Comparison of ENCODE assay signal across 14 cellular contexts in genomic region chr12:31521972-31522371, GRCh38.
DNase-seq lines count a peak whose midpoint lies in the region; ATAC-seq and TF ChIP-seq lines count a peak whose summit lies in the region.
"Had no signal": no experiment of that assay in that cellular context is flagged by ENCODE, and none has a peak within 500 bp of the region (broad histone marks: within the 10 kb centered on the region; RNA-seq: fewer than 3 reads in every experiment).

No MANE protein-coding gene starts in this region.

- TF ChIP-seq EP300 in suprapubic skin (IDR thresholded peaks at IDR 0.05): no peak

- TF ChIP-seq POLR2A in suprapubic skin (IDR thresholded peaks at IDR 0.05): no peak

- ATAC-seq in sciatic nerve: no peak
- ATAC-seq: natural killer cell treated with Interleukin-12 subunit alpha and Interleukin-12 subunit beta and Interleukin-15 and Interleukin-18, amount 100 ng/mL, for 72 hours had no signal

- H3K4me1 Mint-ChIP-seq in progenitor cell of endocrine pancreas (ENCODE audit: low read depth): peaks cover 25% of the 10 kb centered on the region

- WGBS in HUES64: 54% methylated on average over 1 of the region's 1 CpG
- 54% methylated on average over 1 of the region's 1 CpG for WGBS in suprapubic skin

- H3K4me3 ChIP-seq in AG04450 (ENCODE audit: low read depth, low read length): no peak overlapping the region
- H3K4me3 ChIP-seq in HUES64 (ENCODE audit: low read length): no peak overlapping the region
- no peak overlapping the region for H3K4me3 ChIP-seq in suprapubic skin
- H3K4me3 ChIP-seq: lung had no signal

- no peaks in the 10 kb centered on the region for H3K27me3 ChIP-seq in AG04450 (ENCODE audit: control insufficient read depth, insufficient read depth, low read length)
- no peaks in the 10 kb centered on the region for H3K27me3 ChIP-seq in HUES64 (ENCODE audit: insufficient read depth, low read length)
- H3K27me3 ChIP-seq in suprapubic skin: no peaks in the 10 kb centered on the region

- H3K27ac Mint-ChIP-seq in progenitor cell of endocrine pancreas: no peak overlapping the region
- H3K27ac Mint-ChIP-seq: natural killer cell treated with Interleukin-12 subunit alpha and Interleukin-12 subunit beta and Interleukin-15 and Interleukin-18, amount 100 ng/mL, for 72 hours had no signal

- H3K4me3 Mint-ChIP-seq in progenitor cell of endocrine pancreas (ENCODE audit: low read depth): no peak overlapping the region
- H3K4me3 Mint-ChIP-seq: natural killer cell treated with Interleukin-12 subunit alpha and Interleukin-12 subunit beta and Interleukin-15 and Interleukin-18, amount 100 ng/mL, for 72 hours had no signal

- peak; percentile 24 for DNase-seq in AG04450 (ENCODE audit: low read depth, low spot score)
- peak; percentile 73 for DNase-seq in SHP77 treated with DMSO at 0.1 percent for 48 hours (lab: John Stamatoyannopoulos, UW)
- peak; percentile 44 for DNase-seq in iris pigment epithelial cell (ENCODE audit: low read depth)
- DNase-seq in progenitor cell of endocrine pancreas (ENCODE audit: low spot score, unreplicated experiment): no peak
- DNase-seq in sciatic nerve (ENCODE audit: low spot score): no peak
- no peak for DNase-seq in amygdala (lab: John Stamatoyannopoulos, UW)
- no peak for DNase-seq in suprapubic skin (ENCODE audit: low spot score in 2 of 2)
- DNase-seq: COR-L47; NCI-H2029 treated with DMSO at 0.1 percent for 48 hours; NK-92 treated with Interleukin-12 subunit alpha and Interleukin-12 subunit beta, amount 100 ng/mL, for 24 hours; WERI-Rb-1 had no signal

- H3K9me3 ChIP-seq in AG04450 (ENCODE audit: control insufficient read depth, insufficient read depth, low read length) (no peaks in the 10 kb centered on the region), HUES64 (ENCODE audit: insufficient read depth, low read depth, low read length) (no peaks in the 10 kb centered on the region), suprapubic skin (no peaks in the 10 kb centered on the region)

- no peaks in the 10 kb centered on the region for H3K36me3 ChIP-seq in HUES64 (ENCODE audit: insufficient read depth, low read length)
- H3K36me3 ChIP-seq in suprapubic skin: no peaks in the 10 kb centered on the region
- H3K36me3 ChIP-seq: WERI-Rb-1 had no signal

- POLR2A ChIA-PET in AG04450 (lab: Yijun Ruan, JAX): no interaction called here

- intact Hi-C loops in sciatic nerve (cut with DNase I): no loop called here

- no peak overlapping the region for H3K9ac ChIP-seq in HUES64 (ENCODE audit: low read depth, low read length)

- no peaks in the 10 kb centered on the region for H3K27me3 Mint-ChIP-seq in progenitor cell of endocrine pancreas

- H3K36me3 Mint-ChIP-seq in progenitor cell of endocrine pancreas (ENCODE audit: insufficient read depth): no peaks in the 10 kb centered on the region
- H3K36me3 Mint-ChIP-seq: natural killer cell treated with Interleukin-12 subunit alpha and Interleukin-12 subunit beta and Interleukin-15 and Interleukin-18, amount 100 ng/mL, for 72 hours had no signal

- CTCF ChIA-PET in AG04450 (lab: Charles Lee): interaction anchor here (0.5 kb wide), 1 partner anchor 694 kb away, joined by 3 read pairs; no protein-coding TSS in a partner anchor

- no peaks in the 10 kb centered on the region for H3K9me3 Mint-ChIP-seq in progenitor cell of endocrine pancreas (ENCODE audit: low read depth)
- H3K9me3 Mint-ChIP-seq: natural killer cell treated with Interleukin-12 subunit alpha and Interleukin-12 subunit beta and Interleukin-15 and Interleukin-18, amount 100 ng/mL, for 72 hours had no signal

- TF ChIP-seq CTCF in AG04450 (IDR thresholded peaks at IDR 0.05; ENCODE audit: low read depth, low read length) (0 out of 2 replicates have a peak, but pooled peaks have one; percentile 24), progenitor cell of endocrine pancreas (IDR thresholded peaks at IDR 0.05; ENCODE audit: unreplicated experiment) (no peak), suprapubic skin (IDR thresholded peaks at IDR 0.05) (no peak)

- no peak overlapping the region for H3K27ac ChIP-seq in AG04450 (ENCODE audit: low read depth, low read length)
- H3K27ac ChIP-seq in HUES64 (ENCODE audit: low read depth, low read length): peak overlapping the region; percentile 49
- no peak overlapping the region for H3K27ac ChIP-seq in suprapubic skin
- H3K27ac ChIP-seq: WERI-Rb-1 had no signal

- peaks cover 67% of the 10 kb centered on the region for H3K4me1 ChIP-seq in HUES64 (ENCODE audit: insufficient read depth, low read length)
- peaks cover 4% of the 10 kb centered on the region for H3K4me1 ChIP-seq in suprapubic skin

Comparison
In these comparisons a context has a peak if more than half of its experiments do, and no peak if none do; other contexts are left out.
1. DNase-seq: peak in AG04450 (single experiment), SHP77 treated with DMSO at 0.1 percent for 48 hours (single experiment) and iris pigment epithelial cell (single experiment); none in progenitor cell of endocrine pancreas (single experiment), sciatic nerve (single experiment), amygdala (0 of 56) and suprapubic skin (0 of 2).